21 cellular contexts compared by ENCODE assay signal in genomic region chr6:12111271-12111670, GRCh38.
"Had no signal": no experiment of that assay in that cellular context is flagged by ENCODE, and none has a peak within 500 bp of the region (broad histone marks: within the 10 kb centered on the region; RNA-seq: fewer than 3 reads in every experiment).

No MANE protein-coding gene starts in this region.

- H3K9me3 Mint-ChIP-seq: neural crest cell had no signal

- H3K4me1 ChIP-seq: upper lobe of left lung had no signal

- DNase-seq: activated CD4-positive, alpha-beta T cell treated with anti-CD3 and anti-CD28 coated beads for 4 hours; activated CD4-positive, CD25-positive, alpha-beta regulatory T cell; activated CD8-positive, alpha-beta T cell treated with anti-CD3 and anti-CD28 coated beads, Interleukin-2, amount 10 ng/mL, durations not matched to agents 7 days and 5 days; activated T-cell treated with anti-CD3 and anti-CD28 coated beads, Interleukin-2, amount 50 U/mL, for 1 hour; cerebellar nuclear complex; cortex of kidney; endodermal cell; heart left ventricle; kidney; posterior cingulate gyrus; small intestine; stimulated activated CD4-positive, alpha-beta T cell treated with anti-CD3 and anti-CD28 coated beads, Interleukin-2, amount 100 ng/mL, for 24 hours; stimulated activated naive B cell treated with anti-CD40 and anti-IgM and Interleukin-4, amounts not matched to agents 10 μg/mL and 1 μg/mL and 100 μg/mL, for 72 hours; upper lobe of left lung had no signal

- H3K27me3 Mint-ChIP-seq: naive thymus-derived CD4-positive, alpha-beta T cell; stimulated activated naive B cell treated with anti-CD40 and anti-IgM and Interleukin-4, amounts not matched to agents 10 μg/mL and 1 μg/mL and 100 μg/mL, for 72 hours had no signal

- ATAC-seq: heart left ventricle; left lobe of liver; sciatic nerve; stimulated activated naive B cell treated with anti-CD40 and anti-IgM and Interleukin-4, amounts not matched to agents 10 μg/mL and 1 μg/mL and 100 μg/mL, for 72 hours had no signal

- H3K27me3 ChIP-seq: heart left ventricle, upper lobe of left lung had no signal

- H3K27ac ChIP-seq: epithelial cell of prostate, heart left ventricle, thoracic aorta, upper lobe of left lung had no signal

- H3K4me3 Mint-ChIP-seq: activated CD8-positive, alpha-beta T cell treated with anti-CD3 and anti-CD28 coated beads, Interleukin-2, amount 10 ng/mL, durations not matched to agents 7 days and 5 days; endodermal cell; neural crest cell; stimulated activated naive B cell treated with anti-CD40 and anti-IgM and Interleukin-4, amounts not matched to agents 10 μg/mL and 1 μg/mL and 100 μg/mL, for 72 hours had no signal

- H3K9me3 ChIP-seq: thoracic aorta, upper lobe of left lung had no signal

- H3K27ac Mint-ChIP-seq: endodermal cell; stimulated activated naive B cell treated with anti-CD40 and anti-IgM and Interleukin-4, amounts not matched to agents 10 μg/mL and 1 μg/mL and 100 μg/mL, for 72 hours had no signal

- FAIRE-seq: kidney, small intestine had no signal

- H3K4me3 ChIP-seq: heart left ventricle, lung, thoracic aorta, upper lobe of left lung had no signal
